ENCODE assay signal across 14 cellular contexts in the genomic region with DNA sequence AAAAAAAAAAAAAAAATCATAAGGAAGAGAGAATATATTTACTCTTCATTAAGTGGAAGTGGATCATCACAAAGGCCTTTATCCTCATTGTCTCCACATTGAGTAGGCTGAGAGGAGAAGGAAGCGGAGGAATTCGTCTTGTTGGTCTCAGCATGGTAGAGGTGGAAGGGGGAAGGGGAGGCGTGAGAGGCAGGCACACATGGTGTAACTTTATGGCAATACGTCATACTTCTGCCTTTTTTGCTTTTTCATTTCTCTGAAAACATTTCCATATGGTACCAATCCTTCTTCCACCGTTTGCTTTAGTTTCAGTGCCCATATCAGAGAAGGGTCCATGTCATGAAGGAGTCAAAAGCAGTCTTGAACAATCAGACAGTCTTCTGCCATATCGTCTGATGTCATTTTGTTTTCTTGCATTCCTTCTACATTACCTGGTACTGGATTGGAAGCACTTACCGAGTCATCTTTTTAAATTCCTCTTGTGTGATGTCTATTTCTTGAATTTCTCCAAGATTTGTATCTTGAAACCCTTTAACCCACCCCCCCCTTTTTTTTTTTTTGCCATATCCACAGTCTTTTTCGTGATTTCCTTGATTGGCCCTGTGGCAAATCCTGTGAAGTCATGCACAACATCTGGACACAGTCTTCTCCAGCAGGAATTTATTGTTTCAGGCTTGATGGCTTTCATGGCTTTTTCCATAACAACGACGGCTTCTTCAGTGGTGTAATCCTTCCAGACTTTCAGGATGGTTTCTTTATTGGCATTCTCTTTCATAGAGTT. TPM values are rescaled to one million over a fixed set of nuclear protein-coding genes. Genes with fewer than 3 reads are reported as not detected.
DNase-seq lines count a peak whose midpoint lies in the region; ATAC-seq and TF ChIP-seq lines count a peak whose summit lies in the region.
"Had no signal": no experiment of that assay in that cellular context is flagged by ENCODE, and none has a peak within 500 bp of the region (broad histone marks: within the 10 kb centered on the region; RNA-seq: fewer than 3 reads in every experiment).

No MANE protein-coding gene starts in this region.

- H3K27me3 Mint-ChIP-seq in Caco-2 (ENCODE audit: insufficient read depth, unreplicated experiment) (no peaks in the 10 kb centered on the region), neural crest cell (ENCODE audit: low read depth) (no peaks in the 10 kb centered on the region)

- CTCF ChIA-PET in Caco-2 (lab: Charles Lee) = no interaction called here

- no peak for ATAC-seq in HG03039 (IDR thresholded peaks at IDR 0.05; ENCODE audit: unreplicated experiment)
- ATAC-seq: activated T-cell treated with anti-CD3 and anti-CD28 coated beads, Interleukin-2, amount 50 U/mL, for 4 hours; mucosa of descending colon had no signal

- TF ChIP-seq CTCF in Caco-2 (IDR thresholded peaks at IDR 0.05; ENCODE audit: insufficient read depth in 1 of 2, low read depth in 1 of 2, low read length in 1 of 2, severe bottlenecking in 1 of 2, unreplicated experiment in 1 of 2) = no peak
- no peak for TF ChIP-seq CTCF in epithelial cell of esophagus (IDR thresholded peaks at IDR 0.05; ENCODE audit: insufficient read depth, low read depth, low read length, missing control alignments)
- no peak for TF ChIP-seq CTCF in neural crest cell (conservative IDR thresholded peaks at IDR 0.05)

- H3K4me3 ChIP-seq in Caco-2 (ENCODE audit: low read depth, low read length) (no peak overlapping the region), epithelial cell of esophagus (ENCODE audit: low read length) (no peak overlapping the region)
- H3K4me3 ChIP-seq: mucosa of descending colon, right atrium auricular region had no signal

- H3K36me3 ChIP-seq in Caco-2 (ENCODE audit: control insufficient read depth, insufficient read depth, low read length) = no peaks in the 10 kb centered on the region
- H3K36me3 ChIP-seq: right atrium auricular region had no signal

- DNase-seq in Caco-2 = no peak
- DNase-seq in NCI-H226 = peak; percentile 80
- peak; percentile 64 for DNase-seq in epithelial cell of esophagus (ENCODE audit: low read depth)
- no peak for DNase-seq in neural crest cell (ENCODE audit: low read depth, low spot score)
- no peak for DNase-seq in NCI-H2196 (lab: John Stamatoyannopoulos, UW; ENCODE audit: unreplicated experiment)
- DNase-seq in NCI-H748 treated with DMSO at 0.1 percent for 48 hours (lab: John Stamatoyannopoulos, UW) = no peak
- DNase-seq in NCI-H446 (lab: John Stamatoyannopoulos, UW) = no peak
- DNase-seq: activated T-cell treated with anti-CD3 and anti-CD28 coated beads, Interleukin-2, amount 50 U/mL, for 4 hours; central memory CD4-positive, alpha-beta T cell; head of caudate nucleus; mucosa of descending colon; NCI-H146 had no signal

- H3K27ac Mint-ChIP-seq in Caco-2 (ENCODE audit: unreplicated experiment) (peak overlapping the region; percentile 55), neural crest cell (ENCODE audit: unreplicated experiment) (peak overlapping the region; percentile 83)

- intact Hi-C loops in Caco-2 (cut with micrococcal nuclease; ENCODE audit: unreplicated experiment) = no loop called here

- H3K9me3 ChIP-seq in Caco-2 = no peaks in the 10 kb centered on the region
- H3K9me3 ChIP-seq: mucosa of descending colon, right atrium auricular region had no signal

- H3K4me1 ChIP-seq in Caco-2 = no peaks in the 10 kb centered on the region

- H3K4me1 Mint-ChIP-seq in Caco-2 (ENCODE audit: low read depth, unreplicated experiment) (peaks cover 12% of the 10 kb centered on the region), neural crest cell (peaks cover 27% of the 10 kb centered on the region)

- no peaks in the 10 kb centered on the region for H3K27me3 ChIP-seq in Caco-2 (replicated peaks; ENCODE audit: control insufficient read depth, insufficient read depth, low read length)
- H3K27me3 ChIP-seq: right atrium auricular region had no signal

- POLR2A ChIA-PET in Caco-2 (lab: Charles Lee) = no interaction called here

- H3K4me3 Mint-ChIP-seq in Caco-2 (ENCODE audit: unreplicated experiment) = no peak overlapping the region
- peak overlapping the region; percentile 42 for H3K4me3 Mint-ChIP-seq in neural crest cell
- H3K4me3 Mint-ChIP-seq: activated T-cell treated with anti-CD3 and anti-CD28 coated beads, Interleukin-2, amount 50 U/mL, for 4 hours had no signal

- peaks cover 7% of the 10 kb centered on the region for H3K36me3 Mint-ChIP-seq in Caco-2 (ENCODE audit: insufficient read depth, unreplicated experiment)
- peaks cover 3% of the 10 kb centered on the region for H3K36me3 Mint-ChIP-seq in neural crest cell (ENCODE audit: low read depth)

- no peaks in the 10 kb centered on the region for H3K9me3 Mint-ChIP-seq in Caco-2 (ENCODE audit: unreplicated experiment)
- peaks cover 2% of the 10 kb centered on the region for H3K9me3 Mint-ChIP-seq in neural crest cell
- H3K9me3 Mint-ChIP-seq: activated T-cell treated with anti-CD3 and anti-CD28 coated beads, Interleukin-2, amount 50 U/mL, for 4 hours had no signal

- BruUV-seq in Caco-2 (replicated peaks; lab: Mats Ljungman, UMichigan) = no TSS peak

RNA-seq across cellular contexts. Expression of a gene that starts 8.9 kb away (rescaled TPM):
- total RNA-seq in Caco-2 (2022) = 63.0 and 67.1 TPM in 2 replicates
- total RNA-seq in neural crest cell = 63.0 and 67.2 TPM in 2 replicates

Comparison
In these comparisons a context has a peak if more than half of its experiments do, and no peak if none do; other contexts are left out.
1. DNase-seq: peak in NCI-H226 (single experiment) and epithelial cell of esophagus (single experiment); none in Caco-2 (0 of 2), neural crest cell (single experiment), NCI-H2196 (single experiment), NCI-H748 treated with DMSO at 0.1 percent for 48 hours (single experiment) and NCI-H446 (0 of 2).